ENCODE assay signal across 7 cellular contexts in genomic region chr20:51306521-51307358, GRCh38.
DNase-seq lines count a peak whose midpoint lies in the region; ATAC-seq and TF ChIP-seq lines count a peak whose summit lies in the region.

No MANE protein-coding gene starts in this region.

- H3K27me3 Mint-ChIP-seq in naive thymus-derived CD8-positive, alpha-beta T cell = peaks cover 7 to 35% (median 10%) of the 10 kb centered on the region in 5 donors
- peaks cover 43% of the 10 kb centered on the region for H3K27me3 Mint-ChIP-seq in stimulated activated memory B cell treated with anti-CD40 and anti-IgM and Interleukin-4, amounts not matched to agents 10 μg/mL and 1 μg/mL and 100 μg/mL, for 72 hours

- H3K27ac Mint-ChIP-seq in naive thymus-derived CD8-positive, alpha-beta T cell = peak overlapping the region in 5 of 10 donors; percentile 9 to 61 (median 41)
- H3K27ac Mint-ChIP-seq in stimulated activated memory B cell treated with anti-CD40 and anti-IgM and Interleukin-4, amounts not matched to agents 10 μg/mL and 1 μg/mL and 100 μg/mL, for 72 hours = no peak overlapping the region

- no peaks in the 10 kb centered on the region for H3K79me2 ChIP-seq in OCI-LY3 (ENCODE audit: low read length)

- POLR2A ChIA-PET in naive thymus-derived CD8-positive, alpha-beta T cell (lab: Charles Lee) = interaction anchor here (0.5 to 1.4 kb wide), 3 partner anchors 12 to 516 kb away, joined by 3 to 4 read pairs (median 3); no protein-coding TSS in a partner anchor

- peaks cover 4% of the 10 kb centered on the region; the same call in 1 of the 2 replicates for H3K4me1 ChIP-seq in OCI-LY3 (ENCODE audit: low read length)

- H4K20me1 ChIP-seq in OCI-LY3 (ENCODE audit: insufficient read depth, low read length) = no peaks in the 10 kb centered on the region

- no peak overlapping the region for H3K4me3 ChIP-seq in OCI-LY3 (ENCODE audit: low read length)

- H3K9ac ChIP-seq in OCI-LY3 (ENCODE audit: low read length) = no peak overlapping the region

- ATAC-seq in naive thymus-derived CD8-positive, alpha-beta T cell = peak; percentile 97 to 99
- peak; percentile 90 for ATAC-seq in stimulated activated memory B cell treated with anti-CD40 and anti-IgM and Interleukin-4, amounts not matched to agents 10 μg/mL and 1 μg/mL and 100 μg/mL, for 72 hours

- peak; percentile 94 for TF ChIP-seq CTCF in GM12874 (IDR thresholded peaks at IDR 0.05; ENCODE audit: insufficient read depth, low read depth, low read length)
- peak; percentile 98 for TF ChIP-seq CTCF in OCI-LY3 (IDR thresholded peaks at IDR 0.05; ENCODE audit: low read depth, low read length)

- H2AFZ ChIP-seq in OCI-LY3 (ENCODE audit: low read depth, low read length) = 0 out of 2 replicates have a peak overlapping the region, but pooled peaks have one; percentile 31

- peaks cover 19% of the 10 kb centered on the region for H3K9me3 ChIP-seq in OCI-LY3 (ENCODE audit: insufficient read depth, low read length)

- no peak overlapping the region for H3K27ac ChIP-seq in OCI-LY3 (ENCODE audit: low read length)

- peaks cover 0 to 3% (median under 1%) of the 10 kb centered on the region in 4 donors for H3K4me1 Mint-ChIP-seq in naive thymus-derived CD8-positive, alpha-beta T cell
- H3K4me1 Mint-ChIP-seq in stimulated activated memory B cell treated with anti-CD40 and anti-IgM and Interleukin-4, amounts not matched to agents 10 μg/mL and 1 μg/mL and 100 μg/mL, for 72 hours = no peaks in the 10 kb centered on the region

- peak overlapping the region; percentile 43 for H3K4me2 ChIP-seq in OCI-LY3 (ENCODE audit: low read length)

- DNase-seq in HPDE6-E6E7 (ENCODE audit: extremely low spot score) (peak; percentile 97), erythroblast (lab: John Stamatoyannopoulos, UW) (peak; percentile 53 to 72)
- DNase-seq in activated CD8-positive, alpha-beta memory T cell treated with anti-CD3 and anti-CD28 coated beads, Interleukin-2, amount 50 U/mL, for 48 hours = peak; percentile 89
- peak; percentile 46 to 82 (median 65) for DNase-seq in naive thymus-derived CD8-positive, alpha-beta T cell

- H3K9me3 Mint-ChIP-seq in naive thymus-derived CD8-positive, alpha-beta T cell = no peaks in the 10 kb centered on the region
- peaks cover 8% of the 10 kb centered on the region for H3K9me3 Mint-ChIP-seq in stimulated activated memory B cell treated with anti-CD40 and anti-IgM and Interleukin-4, amounts not matched to agents 10 μg/mL and 1 μg/mL and 100 μg/mL, for 72 hours

- no peaks in the 10 kb centered on the region for H3K36me3 Mint-ChIP-seq in naive thymus-derived CD8-positive, alpha-beta T cell
- no peaks in the 10 kb centered on the region for H3K36me3 Mint-ChIP-seq in stimulated activated memory B cell treated with anti-CD40 and anti-IgM and Interleukin-4, amounts not matched to agents 10 μg/mL and 1 μg/mL and 100 μg/mL, for 72 hours

- TF ChIP-seq POLR2A in erythroblast (IDR thresholded peaks at IDR 0.05; ENCODE audit: low read length) = no peak

- H3K4me3 Mint-ChIP-seq in naive thymus-derived CD8-positive, alpha-beta T cell = no peak overlapping the region
- H3K4me3 Mint-ChIP-seq in stimulated activated memory B cell treated with anti-CD40 and anti-IgM and Interleukin-4, amounts not matched to agents 10 μg/mL and 1 μg/mL and 100 μg/mL, for 72 hours = no peak overlapping the region

- no peaks in the 10 kb centered on the region for H3K36me3 ChIP-seq in OCI-LY3 (replicated peaks; ENCODE audit: low read depth, low read length)

- H3K27me3 ChIP-seq in OCI-LY3 (ENCODE audit: low read depth, low read length) = peaks cover 50% of the 10 kb centered on the region
